26 cellular contexts compared by ENCODE assay signal in genomic region chr5:76974768-76975167, GRCh38. TPM values are rescaled to one million over a fixed set of nuclear protein-coding genes. Genes with fewer than 3 reads are reported as not detected.
DNase-seq lines count a peak whose midpoint lies in the region; ATAC-seq, FAIRE-seq and TF ChIP-seq lines count a peak whose summit lies in the region.
"Had no signal": no experiment of that assay in that cellular context is flagged by ENCODE, and none has a peak within 500 bp of the region (broad histone marks: within the 10 kb centered on the region; RNA-seq: fewer than 3 reads in every experiment).

No MANE protein-coding gene starts in this region.

- TF ChIP-seq CTCF in OCI-LY7 (conservative IDR thresholded peaks at IDR 0.05; ENCODE audit: low read length), result no peak

- CTCF ChIA-PET in OCI-LY7 (lab: Charles Lee; ENCODE audit: unreplicated experiment), result no interaction called here

- POLR2A ChIA-PET in OCI-LY7 (lab: Charles Lee), result interaction anchor here (2.1 kb wide), 1 partner anchor 24 kb away, joined by 6 read pairs; no protein-coding TSS in a partner anchor

- ATAC-seq in HG03159 (IDR thresholded peaks at IDR 0.05; ENCODE audit: unreplicated experiment), result no peak
- ATAC-seq: CD8-positive, alpha-beta T cell; HCT116; Panc1; SK-N-SH treated with all-trans-retinoic acid at 6 μM for 48 hours had no signal

- no peak for TF ChIP-seq POLR2A in GM12891 (IDR thresholded peaks at IDR 0.05; ENCODE audit: low read depth, low read length)

- no TSS peak for BruUV-seq in OCI-LY7 (replicated peaks; lab: Mats Ljungman, UMichigan)

- H3K4me2 ChIP-seq in OCI-LY7 (ENCODE audit: low read length), result no peak overlapping the region

- peaks cover 84% of the 10 kb centered on the region for H3K36me3 ChIP-seq in OCI-LY7 (ENCODE audit: insufficient read depth, low read length)

- no peaks in the 10 kb centered on the region for H3K79me2 ChIP-seq in OCI-LY7 (ENCODE audit: insufficient read depth, low read depth, low read length)

- peaks cover 8% of the 10 kb centered on the region for H3K4me1 ChIP-seq in OCI-LY7 (ENCODE audit: insufficient read depth, low read length, poor library complexity, severe bottlenecking)

- DNase-seq in SIG-M5 treated with dmso at 0.1 percent for 504 hours (lab: John Stamatoyannopoulos, UW; ENCODE audit: unreplicated experiment) (peak; percentile 12), SIG-M5 (lab: John Stamatoyannopoulos, UW) (no peak), GM12891 (ENCODE audit: insufficient read length, low spot score) (no peak), OCI-LY7 (ENCODE audit: low spot score) (peak; percentile 26), NCI-H1694 (lab: John Stamatoyannopoulos, UW) (no peak)
- no peak for DNase-seq in activated effector memory CD4-positive, alpha-beta T cell treated with Interleukin-2 at 50 U/mL for 16 hours
- DNase-seq: Caco-2; CD8-positive, alpha-beta T cell; DMS79; GF-D8; Kasumi-1; NCI-H2029 treated with DMSO at 0.1 percent for 48 hours; NCI-H446 treated with DMSO at 0.1 percent for 48 hours; NCI-H526; SHP77 treated with DMSO at 0.1 percent for 48 hours; T-helper 1 cell had no signal

- intact Hi-C loops in OCI-LY7 (cut with micrococcal nuclease; ENCODE audit: unreplicated experiment), result no loop called here

- no peak overlapping the region for H3K27ac ChIP-seq in OCI-LY7 (ENCODE audit: low read depth, low read length, poor library complexity, severe bottlenecking)
- H3K27ac ChIP-seq: C4-2B had no signal

- FAIRE-seq in GM12891 (lab: Jason Lieb, UNC), result no peak
- FAIRE-seq: A204.1, GM19239 had no signal

- no peaks in the 10 kb centered on the region for H4K20me1 ChIP-seq in OCI-LY7 (ENCODE audit: insufficient read depth, low read length)

- H3K9me2 ChIP-seq in OCI-LY7 (ENCODE audit: insufficient read depth, low read length), result no peaks in the 10 kb centered on the region

- no peaks in the 10 kb centered on the region for H3K9me3 ChIP-seq in OCI-LY7 (ENCODE audit: low read length)
- H3K9me3 ChIP-seq: Caco-2 had no signal

- H2AFZ ChIP-seq in OCI-LY7 (ENCODE audit: low read length), result no peak overlapping the region

- no peak overlapping the region for H3K4me3 ChIP-seq in OCI-LY7 (ENCODE audit: low read depth, low read length, poor library complexity, severe bottlenecking)

TF ChIP-seq in GM12891, 5 proteins besides CTCF, POLR2A, EP300 and RAD21:
- TF ChIP-seq TAF1 (IDR thresholded peaks at IDR 0.05; ENCODE audit: low read depth, low read length), result no peak
- peak; percentile 67 for TF ChIP-seq SPI1 (IDR thresholded peaks at IDR 0.05; ENCODE audit: low read depth, low read length)

RNA-seq across cellular contexts. Expression of gene CRHBP, which starts 21.9 kb away (rescaled TPM):
- polyA plus RNA-seq in GM12891 (2012; ENCODE audit: low read depth, missing spikeins), result 0.05 TPM
- 38.5 and 40.3 TPM in 2 replicates for total RNA-seq in OCI-LY7 (2014; rRNA removed; shearing (Covaris generic))
- total RNA-seq in OCI-LY7 (2022), result 41.6 and 46.9 TPM in 2 replicates
- total RNA-seq: Caco-2; CD8-positive, alpha-beta T cell; H4; HT-29; MCF 10A had no signal

RNA-seq across cellular contexts. Expression of gene AGGF1, which starts 55.4 kb away (rescaled TPM):
- 8.1 TPM for polyA plus RNA-seq in GM12891 (2012; ENCODE audit: low read depth, missing spikeins)
- 18.5 and 19.3 TPM in 2 replicates for total RNA-seq in OCI-LY7 (2014; rRNA removed; shearing (Covaris generic))
- 32.2 and 33.6 TPM in 2 replicates for total RNA-seq in OCI-LY7 (2022)

Comparison
In these comparisons a context has a peak if more than half of its experiments do, and no peak if none do; other contexts are left out.
1. DNase-seq: peak in SIG-M5 treated with dmso at 0.1 percent for 504 hours (single experiment) and OCI-LY7 (single experiment); none in SIG-M5 (single experiment), GM12891 (single experiment), activated effector memory CD4-positive, alpha-beta T cell treated with Interleukin-2 at 50 U/mL for 16 hours (single experiment) and NCI-H1694 (single experiment).